In the genomic region with DNA sequence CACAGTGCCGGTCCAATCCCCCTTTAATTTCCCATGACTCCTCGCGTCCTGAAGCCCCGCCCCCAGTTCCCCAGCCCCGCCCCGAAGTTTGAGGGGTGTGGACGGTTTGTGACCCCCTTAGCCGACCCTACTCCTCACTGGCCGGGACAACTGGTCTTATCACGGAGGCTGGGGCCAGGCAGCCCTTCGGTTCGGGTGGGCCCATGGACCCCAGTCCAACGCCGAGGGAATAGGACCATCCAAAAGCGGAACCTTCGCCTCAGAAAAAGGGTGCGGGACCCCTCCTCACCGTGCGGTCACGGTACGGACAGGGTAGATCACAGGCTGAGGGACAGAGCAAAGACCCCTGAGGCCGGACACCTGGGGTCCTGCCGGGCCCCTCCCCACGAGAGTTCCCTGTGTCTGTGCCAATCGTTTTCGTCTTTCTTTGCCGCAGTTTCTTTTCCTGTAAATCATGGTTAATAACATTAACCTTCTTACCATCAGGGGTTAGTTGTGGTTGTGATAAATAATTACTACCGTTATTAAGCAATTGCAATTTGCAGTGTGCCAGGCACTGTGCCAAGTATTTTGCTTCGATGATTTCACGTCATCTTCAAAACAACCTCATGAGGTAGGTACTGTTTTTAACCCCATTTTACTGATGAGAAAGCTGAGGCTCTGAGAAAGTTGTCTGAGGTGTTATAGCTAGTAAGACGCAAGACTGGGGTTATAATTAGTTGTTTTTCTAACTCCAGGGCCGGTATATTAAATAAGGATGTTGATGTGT, we compare ENCODE assay signal across 8 cellular contexts. TPM values are rescaled to one million over a fixed set of nuclear protein-coding genes. Genes with fewer than 3 reads are reported as not detected.
A peak's percentile ranks its signal among the peaks of the same experiment; 100 is the strongest.
DNase-seq lines count a peak whose midpoint lies in the region; ATAC-seq and TF ChIP-seq lines count a peak whose summit lies in the region.

No MANE protein-coding gene starts in this region.

- no TSS peak for BruUV-seq in Panc1 (replicated peaks; lab: Mats Ljungman, UMichigan)

- ATAC-seq in Right ventricle myocardium inferior, result peak; percentile 76
- peak; percentile 37 for ATAC-seq in HG02870 (IDR thresholded peaks at IDR 0.05; ENCODE audit: unreplicated experiment)
- peak; percentile 68 for ATAC-seq in Panc1

- TF ChIP-seq POLR2A in vagina (IDR thresholded peaks at IDR 0.05), result no peak

- H3K4me1 Mint-ChIP-seq in dendritic cell treated with granulocyte-macrophage colony-stimulating factor and Interleukin-4, amounts not matched to agents 40 ng/mL and 50 ng/mL, for 4 days (ENCODE audit: low read depth), result peaks cover 56% of the 10 kb centered on the region

- H3K4ac ChIP-seq in mesenchymal stem cell (ENCODE audit: low read depth in 1 of 2, low read length in 2 of 2), result peak overlapping the region; percentile 90 to 92

- H3K79me1 ChIP-seq in mesenchymal stem cell (replicated peaks; ENCODE audit: low read length, poor library complexity, severe bottlenecking), result peaks cover 20% of the 10 kb centered on the region

- CTCF ChIA-PET in Panc1 (lab: Charles Lee), result no interaction called here

- peaks cover 12% of the 10 kb centered on the region; the same call in 1 of the 2 replicates for H3K4me1 ChIP-seq in Panc1 (ENCODE audit: control insufficient read depth, insufficient read depth, low read length)
- H3K4me1 ChIP-seq in mesenchymal stem cell (ENCODE audit: control insufficient read depth, insufficient read depth, low read depth, low read length), result peaks cover 16% of the 10 kb centered on the region
- H3K4me1 ChIP-seq in vagina, result peaks cover 37% of the 10 kb centered on the region

- H4K8ac ChIP-seq in mesenchymal stem cell (ENCODE audit: low read length), result peak overlapping the region; percentile 99

- no peaks in the 10 kb centered on the region for H3K9me3 Mint-ChIP-seq in dendritic cell treated with granulocyte-macrophage colony-stimulating factor and Interleukin-4, amounts not matched to agents 40 ng/mL and 50 ng/mL, for 4 days

- no peaks in the 10 kb centered on the region; the same call in 1 of the 2 replicates for H3K36me3 ChIP-seq in Panc1 (ENCODE audit: control insufficient read depth, insufficient read depth, low read length)
- peaks cover 38 to 41% of the 10 kb centered on the region in 2 experiments for H3K36me3 ChIP-seq in mesenchymal stem cell (ENCODE audit: control insufficient read depth in 1 of 2, insufficient read depth in 2 of 2, low read depth in 1 of 2, low read length in 2 of 2)
- H3K36me3 ChIP-seq in vagina, result peaks cover 0 to 15% of the 10 kb centered on the region in 2 donors

- H2AFZ ChIP-seq in mesenchymal stem cell (ENCODE audit: low read depth, low read length), result peak overlapping the region; percentile 36

- H3K27ac Mint-ChIP-seq in dendritic cell treated with granulocyte-macrophage colony-stimulating factor and Interleukin-4, amounts not matched to agents 40 ng/mL and 50 ng/mL, for 4 days, result peak overlapping the region; percentile 99

- H3K36me3 Mint-ChIP-seq in dendritic cell treated with granulocyte-macrophage colony-stimulating factor and Interleukin-4, amounts not matched to agents 40 ng/mL and 50 ng/mL, for 4 days (ENCODE audit: low read depth), result peaks cover 76% of the 10 kb centered on the region

- H2BK12ac ChIP-seq in mesenchymal stem cell (ENCODE audit: low read length in 2 of 2), result peak overlapping the region; percentile 59 to 75

- H4K91ac ChIP-seq in mesenchymal stem cell (ENCODE audit: low read length), result peak overlapping the region; percentile 98

- 9% methylated on average over 28 of the region's 32 CpGs for WGBS in mesenchymal stem cell

- peak overlapping the region; percentile 48 for H3K4me2 ChIP-seq in mesenchymal stem cell (ENCODE audit: low read length, poor library complexity, severe bottlenecking)

- H2BK5ac ChIP-seq in mesenchymal stem cell (ENCODE audit: low read depth, low read length, poor library complexity, severe bottlenecking), result peak overlapping the region; percentile 96

- no peaks in the 10 kb centered on the region for H3K27me3 Mint-ChIP-seq in dendritic cell treated with granulocyte-macrophage colony-stimulating factor and Interleukin-4, amounts not matched to agents 40 ng/mL and 50 ng/mL, for 4 days

- peak overlapping the region; percentile 99 for H3K4me3 Mint-ChIP-seq in dendritic cell treated with granulocyte-macrophage colony-stimulating factor and Interleukin-4, amounts not matched to agents 40 ng/mL and 50 ng/mL, for 4 days

- H3K27me3 ChIP-seq in Panc1 (ENCODE audit: control insufficient read depth, insufficient read depth, low read length), result no peaks in the 10 kb centered on the region
- no peaks in the 10 kb centered on the region for H3K27me3 ChIP-seq in mesenchymal stem cell (ENCODE audit: control insufficient read depth in 1 of 2, insufficient read depth in 1 of 2, low read length in 2 of 2)
- no peaks in the 10 kb centered on the region for H3K27me3 ChIP-seq in vagina

- peak overlapping the region; percentile 99 for H2BK120ac ChIP-seq in mesenchymal stem cell (ENCODE audit: low read depth, low read length)

- H3K27ac ChIP-seq in Panc1 (ENCODE audit: low read length), result peak overlapping the region; percentile 95
- peak overlapping the region; percentile 99 for H3K27ac ChIP-seq in mesenchymal stem cell (ENCODE audit: low read length, poor library complexity, severe bottlenecking)
- H3K27ac ChIP-seq in vagina, result peak overlapping the region; percentile 99

- peak; percentile 86 for DNase-seq in Right ventricle myocardium inferior (ENCODE audit: missing footprints)
- DNase-seq in cardiac septum (ENCODE audit: low spot score), result no peak
- no peak for DNase-seq in Panc1 (ENCODE audit: low read depth, low spot score)
- DNase-seq in mesenchymal stem cell, result peak; percentile 32
- no peak for DNase-seq in vagina (ENCODE audit: extremely low spot score in 2 of 2)
- DNase-seq in NCI-H510A treated with DMSO at 0.1 percent for 48 hours (lab: John Stamatoyannopoulos, UW), result no peak

- POLR2A ChIA-PET in Panc1 (lab: Charles Lee), result interaction anchor here (0.6 kb wide), 1 partner anchor 98 kb away, joined by 3 read pairs; no protein-coding TSS in a partner anchor

- in situ Hi-C loops in Panc1 (cut with HindIII; ENCODE audit: low pct_unique_long_range_greater_than_20kb, low sequenced_read_pairs), result no loop called here

- H3K9ac ChIP-seq in mesenchymal stem cell (ENCODE audit: low read length), result peak overlapping the region; percentile 98

- H3K9me3 ChIP-seq in Panc1 (ENCODE audit: control insufficient read depth, insufficient read depth, low read depth, low read length) (no peaks in the 10 kb centered on the region), mesenchymal stem cell (ENCODE audit: control insufficient read depth, low read length) (no peaks in the 10 kb centered on the region), vagina (no peaks in the 10 kb centered on the region)

- H2BK15ac ChIP-seq in mesenchymal stem cell (ENCODE audit: low read depth, poor library complexity, severe bottlenecking), result peak overlapping the region; percentile 73

- no peak overlapping the region for H3K23ac ChIP-seq in mesenchymal stem cell (ENCODE audit: low read length in 2 of 2)

- intact Hi-C loops in Right ventricle myocardium inferior (cut with DNase I) (loop anchor here (2.0 kb wide), 1 partner anchor 13 kb away; no protein-coding TSS in a partner anchor), cardiac septum (cut with DNase I) (no loop called here), Panc1 (cut with micrococcal nuclease; ENCODE audit: unreplicated experiment) (no loop called here), vagina (cut with DNase I) (no loop called here)
- intact Hi-C loops in dendritic cell treated with granulocyte-macrophage colony-stimulating factor and Interleukin-4, amounts not matched to agents 40 ng/mL and 50 ng/mL, for 4 days (cut with micrococcal nuclease), result loop anchor here (5.0 kb wide), 1 partner anchor 45 kb away; the partner anchor contains the start of gene HROB

- H3K18ac ChIP-seq in mesenchymal stem cell (ENCODE audit: low read depth in 1 of 2, low read length in 2 of 2), result peak overlapping the region; percentile 94

- H3K4me3 ChIP-seq in Panc1 (ENCODE audit: low read depth in 2 of 2, low read length in 2 of 2) (peak overlapping the region; percentile 89 to 97), mesenchymal stem cell (ENCODE audit: insufficient read depth in 1 of 2, low read depth in 1 of 2, low read length in 2 of 2) (peak overlapping the region; percentile 90 to 95), vagina (peak overlapping the region; percentile 75 to 98)

- peak overlapping the region; percentile 1 for H2AK5ac ChIP-seq in mesenchymal stem cell (ENCODE audit: low read length, severe bottlenecking)

- TF ChIP-seq CTCF in Panc1 (IDR thresholded peaks at IDR 0.05) (no peak), vagina (IDR thresholded peaks at IDR 0.05) (no peak)

- H3K14ac ChIP-seq in mesenchymal stem cell (ENCODE audit: low read length in 2 of 2), result peak overlapping the region in 1 of 2 experiments; percentile 53

RNA-seq across cellular contexts. Expression of gene TMUB2, which starts 0.5 kb away (rescaled TPM):
- total RNA-seq in Right ventricle myocardium inferior (20.8 TPM), cardiac septum (20.5 TPM), Panc1 (2021; ENCODE audit: unreplicated experiment) (30.7 TPM), vagina (34.9 TPM)
- 31.4 TPM for polyA plus RNA-seq in Panc1 (2012; ENCODE audit: insufficient read length)
- 26.9 TPM for polyA plus RNA-seq in mesenchymal stem cell (2013, experiment 1 of 2)
- polyA plus RNA-seq in mesenchymal stem cell (2013, experiment 2 of 2), result 27.2 TPM

RNA-seq across cellular contexts. Expression of gene ATXN7L3, which starts 12.4 kb away (rescaled TPM):
- 40.8 TPM for total RNA-seq in Right ventricle myocardium inferior
- 37.8 TPM for total RNA-seq in cardiac septum
- total RNA-seq in Panc1 (2021; ENCODE audit: unreplicated experiment), result 69.8 TPM
- 57.4 TPM for polyA plus RNA-seq in Panc1 (2012; ENCODE audit: insufficient read length)
- polyA plus RNA-seq in mesenchymal stem cell (2013, experiment 1 of 2), result 44.2 TPM
- polyA plus RNA-seq in mesenchymal stem cell (2013, experiment 2 of 2), result 42.8 TPM
- 27.3 TPM for total RNA-seq in vagina

RNA-seq across cellular contexts. Expression of gene ASB16, which starts 16.8 kb away (rescaled TPM):
- total RNA-seq in Right ventricle myocardium inferior (14.5 TPM), cardiac septum (8.9 TPM), Panc1 (2021; ENCODE audit: unreplicated experiment) (not detected), vagina (not detected)
- polyA plus RNA-seq in Panc1 (2012; ENCODE audit: insufficient read length), result 1.5 TPM
- polyA plus RNA-seq in mesenchymal stem cell (2013, experiment 1 of 2), result 0.07 TPM
- 0.05 TPM for polyA plus RNA-seq in mesenchymal stem cell (2013, experiment 2 of 2)

RNA-seq across cellular contexts. Expression of gene UBTF, which starts 32.2 kb away (rescaled TPM):
- 57.5 TPM for total RNA-seq in Right ventricle myocardium inferior
- total RNA-seq in cardiac septum, result 53.1 TPM
- 116 TPM for total RNA-seq in Panc1 (2021; ENCODE audit: unreplicated experiment)
- 100.0 TPM for polyA plus RNA-seq in Panc1 (2012; ENCODE audit: insufficient read length)
- 47.3 TPM for polyA plus RNA-seq in mesenchymal stem cell (2013, experiment 1 of 2)
- 45.8 TPM for polyA plus RNA-seq in mesenchymal stem cell (2013, experiment 2 of 2)
- total RNA-seq in vagina, result 53.5 TPM

RNA-seq across cellular contexts. Expression of gene HROB, which starts 45.6 kb away (rescaled TPM):
- total RNA-seq in Right ventricle myocardium inferior (2.0 TPM), cardiac septum (0.65 TPM), Panc1 (2021; ENCODE audit: unreplicated experiment) (7.8 TPM), vagina (2.0 TPM)
- polyA plus RNA-seq in Panc1 (2012; ENCODE audit: insufficient read length), result 2.7 TPM
- 1.6 TPM for polyA plus RNA-seq in mesenchymal stem cell (2013, experiment 1 of 2)
- 1.6 TPM for polyA plus RNA-seq in mesenchymal stem cell (2013, experiment 2 of 2)

Comparison
In these comparisons a context has a peak if more than half of its experiments do, and no peak if none do; other contexts are left out.
1. DNase-seq: peak in Right ventricle myocardium inferior (single experiment) and mesenchymal stem cell (single experiment); none in cardiac septum (single experiment), Panc1 (single experiment), vagina (0 of 2) and NCI-H510A treated with DMSO at 0.1 percent for 48 hours (single experiment).
2. intact Hi-C loops: an anchor here in Right ventricle myocardium inferior (2.0 kb wide) and dendritic cell treated with granulocyte-macrophage colony-stimulating factor and Interleukin-4, amounts not matched to agents 40 ng/mL and 50 ng/mL, for 4 days (5.0 kb wide); none called in cardiac septum, Panc1 and vagina.
3. Peak in every context shown above with its lines, with median percentiles within 50 percentile points of each other: ATAC-seq, H3K27ac ChIP-seq and H3K4me3 ChIP-seq.